6 cellular contexts compared by ENCODE assay signal in the genomic region with DNA sequence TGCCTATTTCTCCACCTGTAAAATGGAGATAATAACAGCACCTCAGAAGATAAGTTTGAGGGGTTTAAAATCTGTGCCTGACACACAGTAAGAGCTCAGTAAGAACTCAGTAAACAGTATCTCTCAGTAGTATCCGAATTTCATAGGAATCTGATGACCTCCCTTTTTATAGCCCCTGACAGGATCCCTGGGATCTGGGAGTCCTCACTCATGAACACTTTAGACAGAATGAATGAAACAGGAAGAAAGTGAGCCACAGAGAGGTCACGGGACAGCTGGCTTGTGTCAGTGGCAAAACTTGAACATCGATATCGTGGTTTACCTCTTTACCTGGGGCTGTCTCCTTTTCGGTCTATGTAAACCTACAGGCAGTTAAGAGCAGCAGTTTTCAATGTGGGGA. TPM values are rescaled to one million over a fixed set of nuclear protein-coding genes. Genes with fewer than 3 reads are reported as not detected.
"Had no signal": no experiment of that assay in that cellular context is flagged by ENCODE, and none has a peak within 500 bp of the region (broad histone marks: within the 10 kb centered on the region; RNA-seq: fewer than 3 reads in every experiment).

No MANE protein-coding gene starts in this region.

- H2AFZ ChIP-seq: GM23338 had no signal

- H3K9me3 Mint-ChIP-seq: GM23338, H9 had no signal

- DNase-seq: H9, HCEC 1CT, IMR-90 had no signal

- H3K4me2 ChIP-seq: GM23338 had no signal

- H3K4me3 Mint-ChIP-seq: GM23338, H9 had no signal

- H3K27ac Mint-ChIP-seq: GM23338, H9 had no signal

- H3K4me3 ChIP-seq: GM23338 had no signal

RNA-seq across cellular contexts. Expression of a gene that starts 51.2 kb away (rescaled TPM):
- total RNA-seq: GM23338, H1, H9, HT-29, IMR-90 had no signal
- polyA plus RNA-seq: H1, IMR-90 had no signal
